ENCODE assay signal across 8 cellular contexts in genomic region chr14:105075364-105076295, GRCh38. TPM values are rescaled to one million over a fixed set of nuclear protein-coding genes. Genes with fewer than 3 reads are reported as not detected.
DNase-seq lines count a peak whose midpoint lies in the region; ATAC-seq and TF ChIP-seq lines count a peak whose summit lies in the region.

No MANE protein-coding gene starts in this region.

- no peaks in the 10 kb centered on the region for H3K36me3 ChIP-seq in psoas muscle (ENCODE audit: insufficient read depth in 1 of 2, low read depth in 1 of 2)

- TF ChIP-seq CTCF in psoas muscle (IDR thresholded peaks at IDR 0.05): no peak

- intact Hi-C loops in psoas muscle (cut with DNase I): no loop called here

- no peak overlapping the region for H3K27ac ChIP-seq in psoas muscle

- ATAC-seq in GM21723 (IDR thresholded peaks at IDR 0.05; ENCODE audit: unreplicated experiment): peak; percentile 72
- ATAC-seq in psoas muscle: peak in 2 of 4 donors; percentile 46 to 61
- no peak for ATAC-seq in HG02623 (IDR thresholded peaks at IDR 0.05; ENCODE audit: unreplicated experiment)

- 24 to 34% (median 26%) methylated on average over 24 of the region's 24 CpGs for WGBS in psoas muscle, 3 donors

- peak overlapping the region; percentile 11 for H3K4me3 ChIP-seq in psoas muscle

- DNase-seq in GF-D8 (lab: John Stamatoyannopoulos, UW) (peak; percentile 28), NCI-H510A (lab: John Stamatoyannopoulos, UW) (peak; percentile 64), ecto neural progenitor cell (ENCODE audit: low spot score) (peak; percentile 73), psoas muscle (peak in 1 of 2 donors; percentile 74), retina (no peak), NCI-H2196 (lab: John Stamatoyannopoulos, UW; ENCODE audit: unreplicated experiment) (no peak)

- no peaks in the 10 kb centered on the region for H3K4me1 ChIP-seq in psoas muscle

- H3K27me3 ChIP-seq in psoas muscle (ENCODE audit: insufficient read depth in 3 of 3, low read length in 2 of 3): peaks cover 0 to 27% (median 8%) of the 10 kb centered on the region in 3 donors

- H3K9me3 ChIP-seq in psoas muscle: no peaks in the 10 kb centered on the region

RNA-seq across cellular contexts. Expression of gene GPR132, which starts 10.4 kb away (rescaled TPM):
- under 1 TPM; 0.34 to 0.60 (median 0.41) TPM for total RNA-seq in psoas muscle
- under 1 TPM; 0.08 to 0.14 (median 0.13) TPM for polyA plus RNA-seq in psoas muscle

RNA-seq across cellular contexts. Expression of gene CDCA4, which starts 54.7 kb away (rescaled TPM):
- 1 to 10 TPM in 2 of 4 donors, under 1 TPM in 2; 0.79 to 1.8 (median 1.1) TPM for total RNA-seq in psoas muscle
- polyA plus RNA-seq in psoas muscle: 1 to 10 TPM; 1.3 to 3.3 (median 2.1) TPM

Comparison
In these comparisons a context has a peak if more than half of its experiments do, and no peak if none do; other contexts are left out.
1. DNase-seq: peak in GF-D8 (single experiment), NCI-H510A (single experiment) and ecto neural progenitor cell (single experiment); none in retina (single experiment) and NCI-H2196 (single experiment).